1 cellular context compared by ENCODE assay signal in genomic region chr1:118960026-118960561, GRCh38.
TF ChIP-seq lines count a peak whose summit lies in the region.

No MANE protein-coding gene starts in this region.

TF ChIP-seq in GM12878, 131 proteins besides CTCF, POLR2A, EP300 and RAD21 (continued from another document):
- TF ChIP-seq, protein P1, sequence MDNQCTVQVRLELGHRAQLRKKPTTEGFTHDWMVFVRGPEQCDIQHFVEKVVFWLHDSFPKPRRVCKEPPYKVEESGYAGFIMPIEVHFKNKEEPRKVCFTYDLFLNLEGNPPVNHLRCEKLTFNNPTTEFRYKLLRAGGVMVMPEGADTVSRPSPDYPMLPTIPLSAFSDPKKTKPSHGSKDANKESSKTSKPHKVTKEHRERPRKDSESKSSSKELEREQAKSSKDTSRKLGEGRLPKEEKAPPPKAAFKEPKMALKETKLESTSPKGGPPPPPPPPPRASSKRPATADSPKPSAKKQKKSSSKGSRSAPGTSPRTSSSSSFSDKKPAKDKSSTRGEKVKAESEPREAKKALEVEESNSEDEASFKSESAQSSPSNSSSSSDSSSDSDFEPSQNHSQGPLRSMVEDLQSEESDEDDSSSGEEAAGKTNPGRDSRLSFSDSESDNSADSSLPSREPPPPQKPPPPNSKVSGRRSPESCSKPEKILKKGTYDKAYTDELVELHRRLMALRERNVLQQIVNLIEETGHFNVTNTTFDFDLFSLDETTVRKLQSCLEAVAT (IDR thresholded peaks at IDR 0.05), result no peak
- TF ChIP-seq ZBTB4 (CRISPR knock-in tag; IDR thresholded peaks at IDR 0.05) (no peak), ZNF24 (IDR thresholded peaks at IDR 0.05) (no peak), HDGF (IDR thresholded peaks at IDR 0.05) (no peak), ZBTB33 (IDR thresholded peaks at IDR 0.05) (no peak), NFXL1 (IDR thresholded peaks at IDR 0.05; ENCODE audit: borderline replicate concordance) (no peak), RB1 (IDR thresholded peaks at IDR 0.05; ENCODE audit: borderline replicate concordance) (no peak), KAT2A (conservative IDR thresholded peaks at IDR 0.05; ENCODE audit: control insufficient read depth, low read depth, low read length) (no peak), TCF3 (IDR thresholded peaks at IDR 0.05; ENCODE audit: borderline replicate concordance, insufficient read depth, low read depth, low read length) (no peak), YBX1 (IDR thresholded peaks at IDR 0.05) (no peak), SMAD1 (IDR thresholded peaks at IDR 0.05; ENCODE audit: low read depth, partially characterized antibody) (no peak), TCF12 (IDR thresholded peaks at IDR 0.05; ENCODE audit: low read depth, low read length) (0 out of 2 replicates have a peak, but pooled peaks have one; percentile 47), PAX5 (IDR thresholded peaks at IDR 0.05; ENCODE audit: borderline replicate concordance, low read depth, low read length) (no peak), DPF2 (IDR thresholded peaks at IDR 0.05) (peak; percentile 25; the same call in 1 of the 2 replicates), MTA2 (IDR thresholded peaks at IDR 0.05; ENCODE audit: low read depth) (peak; percentile 44; the same call in 1 of the 2 replicates), BMI1 (IDR thresholded peaks at IDR 0.05; ENCODE audit: borderline replicate concordance) (no peak), HDAC6 (IDR thresholded peaks at IDR 0.05; ENCODE audit: unreplicated experiment) (no peak), NBN (IDR thresholded peaks at IDR 0.05) (no peak), SIX5 (IDR thresholded peaks at IDR 0.05; ENCODE audit: low read depth, low read length, severe bottlenecking) (no peak), ZNF622 (IDR thresholded peaks at IDR 0.05) (no peak), MAX (IDR thresholded peaks at IDR 0.05; ENCODE audit: low read depth, low read length) (no peak), SIN3A (IDR thresholded peaks at IDR 0.05; ENCODE audit: low read depth, low read length) (no peak)
- TF ChIP-seq, protein P2, sequence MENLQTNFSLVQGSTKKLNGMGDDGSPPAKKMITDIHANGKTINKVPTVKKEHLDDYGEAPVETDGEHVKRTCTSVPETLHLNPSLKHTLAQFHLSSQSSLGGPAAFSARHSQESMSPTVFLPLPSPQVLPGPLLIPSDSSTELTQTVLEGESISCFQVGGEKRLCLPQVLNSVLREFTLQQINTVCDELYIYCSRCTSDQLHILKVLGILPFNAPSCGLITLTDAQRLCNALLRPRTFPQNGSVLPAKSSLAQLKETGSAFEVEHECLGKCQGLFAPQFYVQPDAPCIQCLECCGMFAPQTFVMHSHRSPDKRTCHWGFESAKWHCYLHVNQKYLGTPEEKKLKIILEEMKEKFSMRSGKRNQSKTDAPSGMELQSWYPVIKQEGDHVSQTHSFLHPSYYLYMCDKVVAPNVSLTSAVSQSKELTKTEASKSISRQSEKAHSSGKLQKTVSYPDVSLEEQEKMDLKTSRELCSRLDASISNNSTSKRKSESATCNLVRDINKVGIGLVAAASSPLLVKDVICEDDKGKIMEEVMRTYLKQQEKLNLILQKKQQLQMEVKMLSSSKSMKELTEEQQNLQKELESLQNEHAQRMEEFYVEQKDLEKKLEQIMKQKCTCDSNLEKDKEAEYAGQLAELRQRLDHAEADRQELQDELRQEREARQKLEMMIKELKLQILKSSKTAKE (IDR thresholded peaks at IDR 0.05; ENCODE audit: low read depth, poor library complexity, severe bottlenecking), result no peak
- TF ChIP-seq, protein P3, sequence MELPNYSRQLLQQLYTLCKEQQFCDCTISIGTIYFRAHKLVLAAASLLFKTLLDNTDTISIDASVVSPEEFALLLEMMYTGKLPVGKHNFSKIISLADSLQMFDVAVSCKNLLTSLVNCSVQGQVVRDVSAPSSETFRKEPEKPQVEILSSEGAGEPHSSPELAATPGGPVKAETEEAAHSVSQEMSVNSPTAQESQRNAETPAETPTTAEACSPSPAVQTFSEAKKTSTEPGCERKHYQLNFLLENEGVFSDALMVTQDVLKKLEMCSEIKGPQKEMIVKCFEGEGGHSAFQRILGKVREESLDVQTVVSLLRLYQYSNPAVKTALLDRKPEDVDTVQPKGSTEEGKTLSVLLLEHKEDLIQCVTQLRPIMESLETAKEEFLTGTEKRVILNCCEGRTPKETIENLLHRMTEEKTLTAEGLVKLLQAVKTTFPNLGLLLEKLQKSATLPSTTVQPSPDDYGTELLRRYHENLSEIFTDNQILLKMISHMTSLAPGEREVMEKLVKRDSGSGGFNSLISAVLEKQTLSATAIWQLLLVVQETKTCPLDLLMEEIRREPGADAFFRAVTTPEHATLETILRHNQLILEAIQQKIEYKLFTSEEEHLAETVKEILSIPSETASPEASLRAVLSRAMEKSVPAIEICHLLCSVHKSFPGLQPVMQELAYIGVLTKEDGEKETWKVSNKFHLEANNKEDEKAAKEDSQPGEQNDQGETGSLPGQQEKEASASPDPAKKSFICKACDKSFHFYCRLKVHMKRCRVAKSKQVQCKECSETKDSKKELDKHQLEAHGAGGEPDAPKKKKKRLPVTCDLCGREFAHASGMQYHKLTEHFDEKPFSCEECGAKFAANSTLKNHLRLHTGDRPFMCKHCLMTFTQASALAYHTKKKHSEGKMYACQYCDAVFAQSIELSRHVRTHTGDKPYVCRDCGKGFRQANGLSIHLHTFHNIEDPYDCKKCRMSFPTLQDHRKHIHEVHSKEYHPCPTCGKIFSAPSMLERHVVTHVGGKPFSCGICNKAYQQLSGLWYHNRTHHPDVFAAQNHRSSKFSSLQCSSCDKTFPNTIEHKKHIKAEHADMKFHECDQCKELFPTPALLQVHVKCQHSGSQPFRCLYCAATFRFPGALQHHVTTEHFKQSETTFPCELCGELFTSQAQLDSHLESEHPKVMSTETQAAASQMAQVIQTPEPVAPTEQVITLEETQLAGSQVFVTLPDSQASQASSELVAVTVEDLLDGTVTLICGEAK (IDR thresholded peaks at IDR 0.05; ENCODE audit: borderline replicate concordance), result no peak
- TF ChIP-seq, protein P4, sequence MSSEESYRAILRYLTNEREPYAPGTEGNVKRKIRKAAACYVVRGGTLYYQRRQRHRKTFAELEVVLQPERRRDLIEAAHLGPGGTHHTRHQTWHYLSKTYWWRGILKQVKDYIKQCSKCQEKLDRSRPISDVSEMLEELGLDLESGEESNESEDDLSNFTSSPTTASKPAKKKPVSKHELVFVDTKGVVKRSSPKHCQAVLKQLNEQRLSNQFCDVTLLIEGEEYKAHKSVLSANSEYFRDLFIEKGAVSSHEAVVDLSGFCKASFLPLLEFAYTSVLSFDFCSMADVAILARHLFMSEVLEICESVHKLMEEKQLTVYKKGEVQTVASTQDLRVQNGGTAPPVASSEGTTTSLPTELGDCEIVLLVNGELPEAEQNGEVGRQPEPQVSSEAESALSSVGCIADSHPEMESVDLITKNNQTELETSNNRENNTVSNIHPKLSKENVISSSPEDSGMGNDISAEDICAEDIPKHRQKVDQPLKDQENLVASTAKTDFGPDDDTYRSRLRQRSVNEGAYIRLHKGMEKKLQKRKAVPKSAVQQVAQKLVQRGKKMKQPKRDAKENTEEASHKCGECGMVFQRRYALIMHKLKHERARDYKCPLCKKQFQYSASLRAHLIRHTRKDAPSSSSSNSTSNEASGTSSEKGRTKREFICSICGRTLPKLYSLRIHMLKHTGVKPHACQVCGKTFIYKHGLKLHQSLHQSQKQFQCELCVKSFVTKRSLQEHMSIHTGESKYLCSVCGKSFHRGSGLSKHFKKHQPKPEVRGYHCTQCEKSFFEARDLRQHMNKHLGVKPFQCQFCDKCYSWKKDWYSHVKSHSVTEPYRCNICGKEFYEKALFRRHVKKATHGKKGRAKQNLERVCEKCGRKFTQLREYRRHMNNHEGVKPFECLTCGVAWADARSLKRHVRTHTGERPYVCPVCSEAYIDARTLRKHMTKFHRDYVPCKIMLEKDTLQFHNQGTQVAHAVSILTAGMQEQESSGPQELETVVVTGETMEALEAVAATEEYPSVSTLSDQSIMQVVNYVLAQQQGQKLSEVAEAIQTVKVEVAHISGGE (CRISPR knock-in tag; IDR thresholded peaks at IDR 0.05), result no peak
TF ChIP-seq in GM12878: peak in this region for 13.
